In the genomic region with DNA sequence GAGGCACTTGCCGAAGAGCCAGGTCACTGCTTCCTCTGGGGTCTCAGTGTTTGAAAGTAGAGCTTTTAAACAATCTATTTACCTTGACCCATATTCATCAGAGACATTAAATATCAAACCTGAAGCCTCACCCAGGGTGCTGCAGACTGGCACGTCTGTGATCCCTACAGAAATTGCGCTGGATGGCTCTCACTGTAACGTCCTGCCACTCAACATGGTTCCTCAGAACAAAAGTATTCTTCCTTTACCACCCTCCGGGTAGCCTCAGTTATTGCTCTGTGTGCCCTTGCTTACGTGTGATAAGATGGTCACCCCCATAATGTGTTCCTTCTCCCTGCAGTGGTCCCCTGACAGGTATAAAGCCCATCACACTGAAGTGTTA, we compare ENCODE assay signal across 10 cellular contexts.
DNase-seq lines count a peak whose midpoint lies in the region; ATAC-seq and TF ChIP-seq lines count a peak whose summit lies in the region.
"Had no signal": no experiment of that assay in that cellular context is flagged by ENCODE, and none has a peak within 500 bp of the region (broad histone marks: within the 10 kb centered on the region; RNA-seq: fewer than 3 reads in every experiment).

No MANE protein-coding gene starts in this region.

- POLR2A ChIA-PET in activated CD8-positive, alpha-beta T cell treated with anti-CD3 and anti-CD28 coated beads for 36 hours (lab: Charles Lee): interaction anchor here (1.0 kb wide), 1 partner anchor 9 kb away, joined by 3 read pairs; no protein-coding TSS in a partner anchor
- POLR2A ChIA-PET in activated CD8-positive, alpha-beta T cell treated with anti-CD3 and anti-CD28 coated beads, Interleukin-2, amount 10 ng/mL, durations not matched to agents 7 days and 5 days (lab: Charles Lee): no interaction called here
- POLR2A ChIA-PET in OCI-LY7 (lab: Charles Lee): interaction anchor here (1.2 to 3.0 kb wide), 10 partner anchors 8 to 39 kb away, joined by 3 to 11 read pairs (median 6); no protein-coding TSS in a partner anchor

- TF ChIP-seq CTCF in activated CD8-positive, alpha-beta T cell treated with anti-CD3 and anti-CD28 coated beads for 36 hours (IDR thresholded peaks at IDR 0.05): no peak
- no peak for TF ChIP-seq CTCF in OCI-LY7 (conservative IDR thresholded peaks at IDR 0.05; ENCODE audit: low read length)
- no peak for TF ChIP-seq CTCF in left ventricle myocardium inferior (IDR thresholded peaks at IDR 0.05; ENCODE audit: borderline replicate concordance)

- no peak for DNase-seq in activated CD8-positive, alpha-beta T cell treated with anti-CD3 and anti-CD28 coated beads for 36 hours
- no peak for DNase-seq in activated CD8-positive, alpha-beta T cell treated with anti-CD3 and anti-CD28 coated beads, Interleukin-2, amount 10 ng/mL, durations not matched to agents 7 days and 5 days
- no peak for DNase-seq in OCI-LY7 (ENCODE audit: low spot score)
- no peak for DNase-seq in left ventricle myocardium inferior
- DNase-seq in stimulated activated naive CD8-positive, alpha-beta T cell treated with anti-CD3 and anti-CD28 coated beads, Interleukin-15, amount 100 ng/mL, for 72 hours: no peak
- no peak for DNase-seq in NCI-H2107 (lab: John Stamatoyannopoulos, UW)
- no peak for DNase-seq in NCI-H748 (lab: John Stamatoyannopoulos, UW; ENCODE audit: unreplicated experiment)
- DNase-seq in germinal center (ENCODE audit: low spot score): no peak
- DNase-seq: NCI-H2081, upper lobe of left lung had no signal

- H3K4me1 Mint-ChIP-seq in activated CD8-positive, alpha-beta T cell treated with anti-CD3 and anti-CD28 coated beads for 36 hours (ENCODE audit: low read depth): peaks cover 26% of the 10 kb centered on the region
- H3K4me1 Mint-ChIP-seq in activated CD8-positive, alpha-beta T cell treated with anti-CD3 and anti-CD28 coated beads, Interleukin-2, amount 10 ng/mL, durations not matched to agents 7 days and 5 days (ENCODE audit: low read depth): peaks cover 10% of the 10 kb centered on the region
- peaks cover 28% of the 10 kb centered on the region for H3K4me1 Mint-ChIP-seq in stimulated activated naive CD8-positive, alpha-beta T cell treated with anti-CD3 and anti-CD28 coated beads, Interleukin-15, amount 100 ng/mL, for 72 hours

- H3K9me3 Mint-ChIP-seq in activated CD8-positive, alpha-beta T cell treated with anti-CD3 and anti-CD28 coated beads for 36 hours: peaks cover 2% of the 10 kb centered on the region
- no peaks in the 10 kb centered on the region for H3K9me3 Mint-ChIP-seq in activated CD8-positive, alpha-beta T cell treated with anti-CD3 and anti-CD28 coated beads, Interleukin-2, amount 10 ng/mL, durations not matched to agents 7 days and 5 days (ENCODE audit: insufficient read depth)
- peaks cover 0 to 4% of the 10 kb centered on the region in 2 donors for H3K9me3 Mint-ChIP-seq in stimulated activated naive CD8-positive, alpha-beta T cell treated with anti-CD3 and anti-CD28 coated beads, Interleukin-15, amount 100 ng/mL, for 72 hours

- H3K27ac Mint-ChIP-seq in activated CD8-positive, alpha-beta T cell treated with anti-CD3 and anti-CD28 coated beads for 36 hours: peak overlapping the region; percentile 32
- H3K27ac Mint-ChIP-seq in activated CD8-positive, alpha-beta T cell treated with anti-CD3 and anti-CD28 coated beads, Interleukin-2, amount 10 ng/mL, durations not matched to agents 7 days and 5 days: no peak overlapping the region
- peak overlapping the region in 1 of 2 donors; percentile 21 for H3K27ac Mint-ChIP-seq in stimulated activated naive CD8-positive, alpha-beta T cell treated with anti-CD3 and anti-CD28 coated beads, Interleukin-15, amount 100 ng/mL, for 72 hours

- no peak for ATAC-seq in activated CD8-positive, alpha-beta T cell treated with anti-CD3 and anti-CD28 coated beads for 36 hours
- ATAC-seq in activated CD8-positive, alpha-beta T cell treated with anti-CD3 and anti-CD28 coated beads, Interleukin-2, amount 10 ng/mL, durations not matched to agents 7 days and 5 days: no peak
- peak; percentile 20 for ATAC-seq in stimulated activated naive CD8-positive, alpha-beta T cell treated with anti-CD3 and anti-CD28 coated beads, Interleukin-15, amount 100 ng/mL, for 72 hours

- peak overlapping the region; percentile 48 for H2AFZ ChIP-seq in OCI-LY7 (ENCODE audit: low read length)

- H3K27me3 Mint-ChIP-seq in activated CD8-positive, alpha-beta T cell treated with anti-CD3 and anti-CD28 coated beads for 36 hours: no peaks in the 10 kb centered on the region
- no peaks in the 10 kb centered on the region for H3K27me3 Mint-ChIP-seq in activated CD8-positive, alpha-beta T cell treated with anti-CD3 and anti-CD28 coated beads, Interleukin-2, amount 10 ng/mL, durations not matched to agents 7 days and 5 days (ENCODE audit: low read depth)
- no peaks in the 10 kb centered on the region for H3K27me3 Mint-ChIP-seq in stimulated activated naive CD8-positive, alpha-beta T cell treated with anti-CD3 and anti-CD28 coated beads, Interleukin-15, amount 100 ng/mL, for 72 hours

- H3K9me2 ChIP-seq in OCI-LY7 (ENCODE audit: insufficient read depth, low read length): no peaks in the 10 kb centered on the region

- peaks cover 8% of the 10 kb centered on the region; the same call in 1 of the 2 replicates for H3K79me2 ChIP-seq in OCI-LY7 (ENCODE audit: insufficient read depth, low read depth, low read length)

- no peak overlapping the region for H3K4me3 Mint-ChIP-seq in activated CD8-positive, alpha-beta T cell treated with anti-CD3 and anti-CD28 coated beads for 36 hours
- no peak overlapping the region for H3K4me3 Mint-ChIP-seq in activated CD8-positive, alpha-beta T cell treated with anti-CD3 and anti-CD28 coated beads, Interleukin-2, amount 10 ng/mL, durations not matched to agents 7 days and 5 days
- no peak overlapping the region for H3K4me3 Mint-ChIP-seq in stimulated activated naive CD8-positive, alpha-beta T cell treated with anti-CD3 and anti-CD28 coated beads, Interleukin-15, amount 100 ng/mL, for 72 hours

- no peaks in the 10 kb centered on the region for H4K20me1 ChIP-seq in OCI-LY7 (ENCODE audit: insufficient read depth, low read length)

- H3K27ac ChIP-seq in OCI-LY7 (ENCODE audit: low read depth, low read length, poor library complexity, severe bottlenecking): peak overlapping the region; percentile 48
- H3K27ac ChIP-seq in left ventricle myocardium inferior (replicated peaks): peak overlapping the region; percentile 64

- intact Hi-C loops in activated CD8-positive, alpha-beta T cell treated with anti-CD3 and anti-CD28 coated beads for 36 hours (cut with micrococcal nuclease): no loop called here
- intact Hi-C loops in OCI-LY7 (cut with micrococcal nuclease; ENCODE audit: unreplicated experiment): no loop called here
- intact Hi-C loops in left ventricle myocardium inferior (cut with micrococcal nuclease): no loop called here

- no TSS peak for BruUV-seq in OCI-LY7 (replicated peaks; lab: Mats Ljungman, UMichigan)

- H3K9me3 ChIP-seq in OCI-LY7 (ENCODE audit: low read length) (no peaks in the 10 kb centered on the region), left ventricle myocardium inferior (replicated peaks) (peaks cover 13% of the 10 kb centered on the region)
- H3K9me3 ChIP-seq: upper lobe of left lung had no signal

- peak overlapping the region; percentile 52 for H3K4me2 ChIP-seq in OCI-LY7 (ENCODE audit: low read length)

- H3K36me3 ChIP-seq in OCI-LY7 (ENCODE audit: insufficient read depth, low read length) (no peaks in the 10 kb centered on the region; the same call in 1 of the 2 replicates), left ventricle myocardium inferior (no peaks in the 10 kb centered on the region)
- H3K36me3 ChIP-seq: upper lobe of left lung had no signal

- peaks cover 4% of the 10 kb centered on the region for H3K36me3 Mint-ChIP-seq in activated CD8-positive, alpha-beta T cell treated with anti-CD3 and anti-CD28 coated beads for 36 hours (ENCODE audit: low read depth)
- H3K36me3 Mint-ChIP-seq in activated CD8-positive, alpha-beta T cell treated with anti-CD3 and anti-CD28 coated beads, Interleukin-2, amount 10 ng/mL, durations not matched to agents 7 days and 5 days (ENCODE audit: low read depth): peaks cover 2% of the 10 kb centered on the region

- H3K27me3 ChIP-seq in left ventricle myocardium inferior (ENCODE audit: low read depth): no peaks in the 10 kb centered on the region
- H3K27me3 ChIP-seq: upper lobe of left lung had no signal

- CTCF ChIA-PET in activated CD8-positive, alpha-beta T cell treated with anti-CD3 and anti-CD28 coated beads for 36 hours (lab: Charles Lee): no interaction called here
- CTCF ChIA-PET in activated CD8-positive, alpha-beta T cell treated with anti-CD3 and anti-CD28 coated beads, Interleukin-2, amount 10 ng/mL, durations not matched to agents 7 days and 5 days (lab: Charles Lee): no interaction called here
- CTCF ChIA-PET in OCI-LY7 (lab: Charles Lee; ENCODE audit: unreplicated experiment): no interaction called here

- H3K4me3 ChIP-seq in OCI-LY7 (ENCODE audit: low read depth, low read length, poor library complexity, severe bottlenecking) (no peak overlapping the region), left ventricle myocardium inferior (no peak overlapping the region)
- H3K4me3 ChIP-seq: upper lobe of left lung had no signal

- peaks cover 65% of the 10 kb centered on the region for H3K4me1 ChIP-seq in OCI-LY7 (ENCODE audit: insufficient read depth, low read length, poor library complexity, severe bottlenecking)
- peaks cover 28% of the 10 kb centered on the region for H3K4me1 ChIP-seq in left ventricle myocardium inferior
